Comparison of ENCODE assay signal across 15 cellular contexts in genomic region chr20:24651973-24652340, GRCh38.
"Had no signal": no experiment of that assay in that cellular context is flagged by ENCODE, and none has a peak within 500 bp of the region (broad histone marks: within the 10 kb centered on the region; RNA-seq: fewer than 3 reads in every experiment).

No MANE protein-coding gene starts in this region.

- H3K27ac ChIP-seq: colonic mucosa, parathyroid adenoma, thyroid gland had no signal

- H3K9me3 Mint-ChIP-seq: activated naive CD4-positive, alpha-beta T cell treated with anti-CD3 and anti-CD28 coated beads, Interleukin-2, amount 10 ng/mL, durations not matched to agents 7 days and 5 days; activated T-helper 2 cell treated with anti-CD3 and anti-CD28 coated beads, Interferon-gamma antibody, Interleukin-2, Interleukin-4, amounts not matched to agents 10 μg/mL and 5 μg/mL and 100 μg/mL, durations not matched to agents 14 hours and 24 hours and 36 hours; naive thymus-derived CD8-positive, alpha-beta T cell; T-helper 2 cell treated with Interferon-gamma antibody and Interleukin-4, amounts not matched to agents 5 μg/mL and 100 μg/mL, for 36 hours had no signal

- H3K36me3 Mint-ChIP-seq: activated CD8-positive, alpha-beta memory T cell treated with anti-CD3 and anti-CD28 coated beads, Interleukin-2, amount 10 ng/mL, durations not matched to agents 7 days and 5 days; activated naive CD4-positive, alpha-beta T cell treated with anti-CD3 and anti-CD28 coated beads, Interleukin-2, amount 10 ng/mL, durations not matched to agents 7 days and 5 days; naive thymus-derived CD8-positive, alpha-beta T cell; stimulated activated memory B cell treated with anti-CD40 and anti-IgM and Interleukin-4, amounts not matched to agents 10 μg/mL and 1 μg/mL and 100 μg/mL, for 72 hours had no signal

- H3K4me3 Mint-ChIP-seq: activated CD8-positive, alpha-beta memory T cell treated with anti-CD3 and anti-CD28 coated beads, Interleukin-2, amount 10 ng/mL, durations not matched to agents 7 days and 5 days; activated naive CD4-positive, alpha-beta T cell treated with anti-CD3 and anti-CD28 coated beads, Interleukin-2, amount 10 ng/mL, durations not matched to agents 7 days and 5 days; naive thymus-derived CD8-positive, alpha-beta T cell; stimulated activated memory B cell treated with anti-CD40 and anti-IgM and Interleukin-4, amounts not matched to agents 10 μg/mL and 1 μg/mL and 100 μg/mL, for 72 hours; T-helper 2 cell treated with Interferon-gamma antibody and Interleukin-4, amounts not matched to agents 5 μg/mL and 100 μg/mL, for 36 hours had no signal

- H3K4me2 ChIP-seq: hepatocyte had no signal

- H3K9ac ChIP-seq: parathyroid adenoma had no signal

- H3K9me3 ChIP-seq: colonic mucosa, thyroid gland had no signal

- H2AFZ ChIP-seq: hepatocyte, parathyroid adenoma had no signal

- H3K4me1 Mint-ChIP-seq: activated CD8-positive, alpha-beta memory T cell treated with anti-CD3 and anti-CD28 coated beads, Interleukin-2, amount 10 ng/mL, durations not matched to agents 7 days and 5 days; activated naive CD4-positive, alpha-beta T cell treated with anti-CD3 and anti-CD28 coated beads, Interleukin-2, amount 10 ng/mL, durations not matched to agents 7 days and 5 days had no signal

- H3K4me3 ChIP-seq: colonic mucosa, hepatocyte, thyroid gland had no signal

- H3K27me3 ChIP-seq: colonic mucosa, hepatocyte, thyroid gland had no signal

- H3K27ac Mint-ChIP-seq: activated CD8-positive, alpha-beta memory T cell treated with anti-CD3 and anti-CD28 coated beads, Interleukin-2, amount 10 ng/mL, durations not matched to agents 7 days and 5 days; activated naive CD4-positive, alpha-beta T cell treated with anti-CD3 and anti-CD28 coated beads, Interleukin-2, amount 10 ng/mL, durations not matched to agents 7 days and 5 days; activated T-helper 2 cell treated with anti-CD3 and anti-CD28 coated beads, Interferon-gamma antibody, Interleukin-2, Interleukin-4, amounts not matched to agents 10 μg/mL and 5 μg/mL and 100 μg/mL, durations not matched to agents 14 hours and 24 hours and 36 hours; stimulated activated memory B cell treated with anti-CD40 and anti-IgM and Interleukin-4, amounts not matched to agents 10 μg/mL and 1 μg/mL and 100 μg/mL, for 72 hours; T-helper 2 cell treated with Interferon-gamma antibody and Interleukin-4, amounts not matched to agents 5 μg/mL and 100 μg/mL, for 36 hours had no signal

- H3K4me1 ChIP-seq: colonic mucosa, thyroid gland had no signal

- H3K36me3 ChIP-seq: colonic mucosa, thyroid gland had no signal

- H3K79me2 ChIP-seq: hepatocyte, parathyroid adenoma had no signal

- DNase-seq: activated CD4-positive, alpha-beta T cell treated with anti-CD3 and anti-CD28 coated beads for 1 hour; activated CD4-positive, alpha-beta T cell treated with anti-CD3 and anti-CD28 coated beads, Interleukin-2, amount 50 U/mL, for 48 hours; activated CD8-positive, alpha-beta memory T cell treated with anti-CD3 and anti-CD28 coated beads, Interleukin-2, amount 10 ng/mL, durations not matched to agents 7 days and 5 days; activated naive CD4-positive, alpha-beta T cell treated with anti-CD3 and anti-CD28 coated beads, Interleukin-2, amount 10 ng/mL, durations not matched to agents 7 days and 5 days; activated T-cell treated with anti-CD3 and anti-CD28 coated beads, Interleukin-2, amount 50 U/mL, for 1 hour; colonic mucosa; islet precursor cell; naive thymus-derived CD8-positive, alpha-beta T cell; stimulated activated CD4-positive, alpha-beta T cell treated with anti-CD3 and anti-CD28 coated beads, Interleukin-2, amount 100 ng/mL, for 48 hours; thyroid gland had no signal
